Comparison of ENCODE assay signal across 8 cellular contexts in genomic region chr16:75379911-75380847, GRCh38. TPM values are rescaled to one million over a fixed set of nuclear protein-coding genes. Genes with fewer than 3 reads are reported as not detected.
A peak's percentile ranks its signal among the peaks of the same experiment; 100 is the strongest.
DNase-seq lines count a peak whose midpoint lies in the region; ATAC-seq, FAIRE-seq and TF ChIP-seq lines count a peak whose summit lies in the region.

No MANE protein-coding gene starts in this region.

- no peak overlapping the region for H3K27ac ChIP-seq in HepG2 (ENCODE audit: extremely low read length, insufficient read depth, low read length)

- H3K36me3 ChIP-seq in adipocyte (ENCODE audit: control insufficient read depth, insufficient read depth, low read length, severe bottlenecking) (no peaks in the 10 kb centered on the region), HepG2 (replicated peaks in 1 of 2; ENCODE audit: control insufficient read depth in 1 of 2, insufficient read depth in 2 of 2, low read length in 2 of 2) (peaks cover 12 to 54% of the 10 kb centered on the region in 2 experiments)

- no peak for TF ChIP-seq RAD21 in HepG2 (CRISPR knock-in tag; IDR thresholded peaks at IDR 0.05)

- no peak for TF ChIP-seq CTCF in HepG2 (CRISPR knock-in tag; IDR thresholded peaks at IDR 0.05)

- H4K20me1 ChIP-seq in HepG2 (ENCODE audit: insufficient read depth, low read length) = no peaks in the 10 kb centered on the region

- in situ Hi-C loops in HepG2 (cut with HindIII; ENCODE audit: extremely low pct_ligation_motif_present, low pct_unique_long_range_greater_than_20kb) = no loop called here

- H2AFZ ChIP-seq in HepG2 (ENCODE audit: low read length) = no peak overlapping the region

- H3K4me1 ChIP-seq in adipocyte (ENCODE audit: control insufficient read depth, insufficient read depth, low read length) (peaks cover 62% of the 10 kb centered on the region), HepG2 (ENCODE audit: insufficient read depth, low read length) (peaks cover 15% of the 10 kb centered on the region)

- no peak overlapping the region for H3K4me2 ChIP-seq in HepG2 (ENCODE audit: low read depth, low read length)

- H3K9ac ChIP-seq in adipocyte (ENCODE audit: low read length) (peak overlapping the region; percentile 10), HepG2 (ENCODE audit: insufficient read depth, low read depth, low read length) (no peak overlapping the region)

- FAIRE-seq in HepG2 (lab: Jason Lieb, UNC) (no peak), frontal cortex (lab: Jason Lieb, UNC) (no peak)

- TF ChIP-seq EP300 in HepG2 (IDR thresholded peaks at IDR 0.05; ENCODE audit: low read depth in 2 of 2, low read length in 2 of 2) (no peak), HepG2 (CRISPR knock-in tag; IDR thresholded peaks at IDR 0.05; ENCODE audit: borderline replicate concordance) (no peak)

- POLR2A ChIA-PET in HepG2 (lab: Yijun Ruan, JAX) = interaction anchor here (1.3 to 1.6 kb wide), 2 partner anchors 75 to 136 kb away, joined by 4 to 5 read pairs; no protein-coding TSS in a partner anchor

- TF ChIP-seq POLR2A in HepG2 (IDR thresholded peaks at IDR 0.05; ENCODE audit: insufficient read depth in 1 of 2, low read depth in 2 of 2, low read length in 2 of 2) = no peak

- H3K79me2 ChIP-seq in HepG2 (ENCODE audit: insufficient read depth, low read length) = no peaks in the 10 kb centered on the region

- ATAC-seq in GM18873 (IDR thresholded peaks at IDR 0.05; ENCODE audit: low FRiP score, unreplicated experiment) (peak; percentile 59), HG02870 (IDR thresholded peaks at IDR 0.05; ENCODE audit: unreplicated experiment) (peak; percentile 71), HepG2 (no peak)

- intact Hi-C loops in HepG2 (cut with micrococcal nuclease; ENCODE audit: unreplicated experiment) = no loop called here

- peak; percentile 88 for DNase-seq in OCI-M1 (lab: John Stamatoyannopoulos, UW)
- no peak for DNase-seq in adipocyte (ENCODE audit: low read depth)
- DNase-seq in stimulated activated CD4-positive, alpha-beta T cell treated with anti-CD3 and anti-CD28 coated beads, Interleukin-2, amount 100 ng/mL, for 24 hours = peak; percentile 41 to 49
- DNase-seq in DMS53 treated with DMSO at 0.1 percent for 48 hours (lab: John Stamatoyannopoulos, UW; ENCODE audit: unreplicated experiment) = no peak
- DNase-seq in HepG2 (ENCODE audit: low spot score) = no peak
- no peak for DNase-seq in frontal cortex (ENCODE audit: low spot score in 2 of 2)

- no peaks in the 10 kb centered on the region for H3K9me3 ChIP-seq in adipocyte (ENCODE audit: control insufficient read depth, low read length)
- H3K9me3 ChIP-seq in HepG2 (ENCODE audit: low read length) = no peaks in the 10 kb centered on the region

- no TSS peak for BruUV-seq in HepG2 (replicated peaks; lab: Mats Ljungman, UMichigan)

- H3K27me3 ChIP-seq in adipocyte (replicated peaks; ENCODE audit: control insufficient read depth, insufficient read depth, low read length) = no peaks in the 10 kb centered on the region
- H3K27me3 ChIP-seq in HepG2 (ENCODE audit: control insufficient read depth in 1 of 2, insufficient read depth in 2 of 2, low read length in 2 of 2) = no peaks in the 10 kb centered on the region

- WGBS in HepG2 (ENCODE audit: low lambda C conversion rate) = 94% methylated on average over 10 of the region's 10 CpGs

- H3K4me3 ChIP-seq in adipocyte (ENCODE audit: low read length) (no peak overlapping the region), HepG2 (replicated peaks in 1 of 3; ENCODE audit: insufficient read depth in 1 of 3, low read depth in 2 of 3, low read length in 3 of 3) (no peak overlapping the region)

- CTCF ChIA-PET in HepG2 (lab: Yijun Ruan, JAX; ENCODE audit: low intra/inter-chr PET ratio, low total read pairs) = no interaction called here

TF ChIP-seq in HepG2, 621 proteins besides CTCF, POLR2A, EP300 and RAD21 (continues in another document):
- TF ChIP-seq KDM3A (CRISPR knock-in tag; IDR thresholded peaks at IDR 0.05; ENCODE audit: low read depth) (no peak), SP4 (CRISPR knock-in tag; IDR thresholded peaks at IDR 0.05) (no peak), ZNF720 (CRISPR knock-in tag; IDR thresholded peaks at IDR 0.05) (no peak), TOE1 (CRISPR knock-in tag; IDR thresholded peaks at IDR 0.05) (no peak), RFXANK (CRISPR knock-in tag; IDR thresholded peaks at IDR 0.05) (no peak), HMGXB4 (CRISPR knock-in tag; IDR thresholded peaks at IDR 0.05; ENCODE audit: borderline replicate concordance in 1 of 2, low read depth in 1 of 2) (no peak), MEIS1 (CRISPR knock-in tag; IDR thresholded peaks at IDR 0.05; ENCODE audit: borderline replicate concordance) (no peak), ZNF296 (CRISPR knock-in tag; conservative IDR thresholded peaks at IDR 0.05) (no peak), KLF6 (CRISPR knock-in tag; IDR thresholded peaks at IDR 0.05) (no peak), ZNF619 (CRISPR knock-in tag; IDR thresholded peaks at IDR 0.05) (no peak), ZSCAN25 (CRISPR knock-in tag; IDR thresholded peaks at IDR 0.05) (no peak)
- TF ChIP-seq, protein P1, sequence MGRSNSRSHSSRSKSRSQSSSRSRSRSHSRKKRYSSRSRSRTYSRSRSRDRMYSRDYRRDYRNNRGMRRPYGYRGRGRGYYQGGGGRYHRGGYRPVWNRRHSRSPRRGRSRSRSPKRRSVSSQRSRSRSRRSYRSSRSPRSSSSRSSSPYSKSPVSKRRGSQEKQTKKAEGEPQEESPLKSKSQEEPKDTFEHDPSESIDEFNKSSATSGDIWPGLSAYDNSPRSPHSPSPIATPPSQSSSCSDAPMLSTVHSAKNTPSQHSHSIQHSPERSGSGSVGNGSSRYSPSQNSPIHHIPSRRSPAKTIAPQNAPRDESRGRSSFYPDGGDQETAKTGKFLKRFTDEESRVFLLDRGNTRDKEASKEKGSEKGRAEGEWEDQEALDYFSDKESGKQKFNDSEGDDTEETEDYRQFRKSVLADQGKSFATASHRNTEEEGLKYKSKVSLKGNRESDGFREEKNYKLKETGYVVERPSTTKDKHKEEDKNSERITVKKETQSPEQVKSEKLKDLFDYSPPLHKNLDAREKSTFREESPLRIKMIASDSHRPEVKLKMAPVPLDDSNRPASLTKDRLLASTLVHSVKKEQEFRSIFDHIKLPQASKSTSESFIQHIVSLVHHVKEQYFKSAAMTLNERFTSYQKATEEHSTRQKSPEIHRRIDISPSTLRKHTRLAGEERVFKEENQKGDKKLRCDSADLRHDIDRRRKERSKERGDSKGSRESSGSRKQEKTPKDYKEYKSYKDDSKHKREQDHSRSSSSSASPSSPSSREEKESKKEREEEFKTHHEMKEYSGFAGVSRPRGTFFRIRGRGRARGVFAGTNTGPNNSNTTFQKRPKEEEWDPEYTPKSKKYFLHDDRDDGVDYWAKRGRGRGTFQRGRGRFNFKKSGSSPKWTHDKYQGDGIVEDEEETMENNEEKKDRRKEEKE (IDR thresholded peaks at IDR 0.05) = no peak
- TF ChIP-seq, protein P2, sequence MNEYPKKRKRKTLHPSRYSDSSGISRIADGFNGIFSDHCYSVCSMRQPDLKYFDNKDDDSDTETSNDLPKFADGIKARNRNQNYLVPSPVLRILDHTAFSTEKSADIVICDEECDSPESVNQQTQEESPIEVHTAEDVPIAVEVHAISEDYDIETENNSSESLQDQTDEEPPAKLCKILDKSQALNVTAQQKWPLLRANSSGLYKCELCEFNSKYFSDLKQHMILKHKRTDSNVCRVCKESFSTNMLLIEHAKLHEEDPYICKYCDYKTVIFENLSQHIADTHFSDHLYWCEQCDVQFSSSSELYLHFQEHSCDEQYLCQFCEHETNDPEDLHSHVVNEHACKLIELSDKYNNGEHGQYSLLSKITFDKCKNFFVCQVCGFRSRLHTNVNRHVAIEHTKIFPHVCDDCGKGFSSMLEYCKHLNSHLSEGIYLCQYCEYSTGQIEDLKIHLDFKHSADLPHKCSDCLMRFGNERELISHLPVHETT (CRISPR knock-in tag; conservative IDR thresholded peaks at IDR 0.05) = no peak

RNA-seq across cellular contexts. Expression of gene CFDP1, which starts 53.1 kb away (rescaled TPM):
- total RNA-seq in HepG2 (2016; rRNA removed; fragmentation: Illumina TruSeq; extraction: Trizol) (153 and 198 TPM in 2 replicates), frontal cortex (60.3 TPM)
- total RNA-seq in HepG2 (2016; cell fraction: cytosol; rRNA removed; fragmentation: Illumina TruSeq; extraction: Trizol; ENCODE audit: low read depth) = 62.1 and 75.2 TPM in 2 replicates
- total RNA-seq in HepG2 (2016; cell fraction: insoluble cytoplasmic fraction; rRNA removed; fragmentation: Illumina TruSeq; extraction: Trizol) = 158 and 200 TPM in 2 replicates
- 94.4 and 95.7 TPM in 2 replicates for total RNA-seq in HepG2 (2016; cell fraction: membrane; rRNA removed; fragmentation: Illumina TruSeq; extraction: Trizol)
- 114 and 122 TPM in 2 replicates for total RNA-seq in HepG2 (2016; cell fraction: nucleus; rRNA removed; fragmentation: Illumina TruSeq; extraction: Trizol)
- polyA plus RNA-seq in HepG2 (2011; rRNA removed) = 59.8 and 78.6 TPM in 2 replicates
- 47.6 and 66.3 TPM in 2 replicates for polyA plus RNA-seq in HepG2 (2011; cell fraction: cytosol; rRNA removed)
- 20.8 and 33.7 TPM in 2 replicates for polyA plus RNA-seq in HepG2 (2011; cell fraction: nucleus; rRNA removed)
- polyA plus RNA-seq in HepG2 (2012) = 118 and 187 TPM in 2 replicates
- polyA plus RNA-seq in HepG2 (2016; cell fraction: cytosol; fragmentation: Illumina TruSeq; extraction: Trizol; ENCODE audit: low read depth) = 54.9 and 57.9 TPM in 2 replicates
- polyA plus RNA-seq in HepG2 (2016; cell fraction: insoluble cytoplasmic fraction; fragmentation: Illumina TruSeq; extraction: Trizol; ENCODE audit: low read depth) = 250 and 275 TPM in 2 replicates
- polyA plus RNA-seq in HepG2 (2016; cell fraction: membrane; fragmentation: Illumina TruSeq; extraction: Trizol; ENCODE audit: low read depth) = 82.6 and 88.7 TPM in 2 replicates
- 118 and 119 TPM in 2 replicates for polyA plus RNA-seq in HepG2 (2016; cell fraction: nucleus; fragmentation: Illumina TruSeq; extraction: Trizol; ENCODE audit: insufficient read depth, low read depth)
- 11.4 and 17.2 TPM in 2 replicates for polyA minus RNA-seq in HepG2 (2011; rRNA and poly(A)+ RNA removed; ENCODE audit: low replicate concordance)
- 30.3 and 32.7 TPM in 2 replicates for polyA minus RNA-seq in HepG2 (2011; cell fraction: cytosol; rRNA and poly(A)+ RNA removed)
- polyA minus RNA-seq in HepG2 (2011; cell fraction: nucleus; rRNA and poly(A)+ RNA removed) = 95.4 and 106 TPM in 2 replicates

Comparison
In these comparisons a context has a peak if more than half of its experiments do, and no peak if none do; other contexts are left out.
1. DNase-seq: peak in OCI-M1 (single experiment) and stimulated activated CD4-positive, alpha-beta T cell treated with anti-CD3 and anti-CD28 coated beads, Interleukin-2, amount 100 ng/mL, for 24 hours (2 of 2); none in adipocyte (single experiment), DMS53 treated with DMSO at 0.1 percent for 48 hours (single experiment), HepG2 (single experiment) and frontal cortex (0 of 2).